8 cellular contexts compared by ENCODE assay signal in genomic region chr1:161045749-161046573, GRCh38. TPM values are rescaled to one million over a fixed set of nuclear protein-coding genes. Genes with fewer than 3 reads are reported as not detected.
DNase-seq lines count a peak whose midpoint lies in the region; ATAC-seq and TF ChIP-seq lines count a peak whose summit lies in the region.

Gene USF1, minus strand, starts transcription at chr1:161045977. Its CDS starts 2,702 bp downstream, at chr1:161043275.

- TF ChIP-seq CTCF in GM13976 (IDR thresholded peaks at IDR 0.05; ENCODE audit: borderline replicate concordance, control extremely low read depth, extremely low read depth, insufficient read depth, missing control alignments) (no peak), left ventricle myocardium inferior (IDR thresholded peaks at IDR 0.05; ENCODE audit: borderline replicate concordance) (no peak), prostate gland (IDR thresholded peaks at IDR 0.05) (peak in 1 of 4 experiments; percentile 13)

- WGBS in prostate gland = under 1% methylated on average over 29 of the region's 29 CpGs
- under 1% methylated on average over 29 of the region's 29 CpGs for WGBS in urinary bladder

- peak within 1 kb of the TSS; percentile 99 for H3K27ac ChIP-seq in left ventricle myocardium inferior (replicated peaks)
- peak within 1 kb of the TSS; percentile 86 to 95 for H3K27ac ChIP-seq in prostate gland
- H3K27ac ChIP-seq in urinary bladder (ENCODE audit: low read depth) = peak within 1 kb of the TSS; percentile 93

- no peaks in the 10 kb centered on the region for H3K9me3 Mint-ChIP-seq in T-helper 1 cell treated with Interleukin-12 subunit alpha and Interleukin-12 subunit beta and Interleukin-4 antibody, amounts not matched to agents 30 μg/mL and 1 μg/mL, for 36 hours

- H3K9me3 ChIP-seq in left ventricle myocardium inferior (replicated peaks) (no peaks in the 10 kb centered on the region), prostate gland (no peaks in the 10 kb centered on the region)

- peak within 1 kb of the TSS; percentile 84 for H3K4me3 Mint-ChIP-seq in T-helper 1 cell treated with Interleukin-12 subunit alpha and Interleukin-12 subunit beta and Interleukin-4 antibody, amounts not matched to agents 30 μg/mL and 1 μg/mL, for 36 hours

- in situ Hi-C loops in GM13976 (cut with MboI; ENCODE audit: low sequenced_read_pairs, unreplicated experiment) = no loop called here

- H3K27ac Mint-ChIP-seq in T-helper 1 cell treated with Interleukin-12 subunit alpha and Interleukin-12 subunit beta and Interleukin-4 antibody, amounts not matched to agents 30 μg/mL and 1 μg/mL, for 36 hours = peak within 1 kb of the TSS; percentile 98

- H3K27me3 ChIP-seq in left ventricle myocardium inferior (ENCODE audit: low read depth) (no peaks in the 10 kb centered on the region), prostate gland (replicated peaks; ENCODE audit: insufficient read depth) (no peaks in the 10 kb centered on the region)

- no peaks in the 10 kb centered on the region for H3K27me3 Mint-ChIP-seq in T-helper 1 cell treated with Interleukin-12 subunit alpha and Interleukin-12 subunit beta and Interleukin-4 antibody, amounts not matched to agents 30 μg/mL and 1 μg/mL, for 36 hours (ENCODE audit: low read depth)

- peak; percentile 83 for TF ChIP-seq POLR2A in prostate gland (IDR thresholded peaks at IDR 0.05)

- peaks cover 38% of the 10 kb centered on the region for H3K4me1 ChIP-seq in left ventricle myocardium inferior
- H3K4me1 ChIP-seq in prostate gland (replicated peaks) = peaks cover 3% of the 10 kb centered on the region
- H3K4me1 ChIP-seq in urinary bladder (ENCODE audit: insufficient read depth) = peaks cover 2% of the 10 kb centered on the region

- H3K4me3 ChIP-seq in left ventricle myocardium inferior = peak within 1 kb of the TSS; percentile 93
- H3K4me3 ChIP-seq in prostate gland = peak within 1 kb of the TSS; percentile 85 to 91
- peak within 1 kb of the TSS; percentile 79 for H3K4me3 ChIP-seq in urinary bladder (ENCODE audit: low read depth, low read length)

- intact Hi-C loops in left ventricle myocardium inferior (cut with micrococcal nuclease) (no loop called here), prostate gland (cut with DNase I) (loop anchor here (5.0 kb wide), 1 partner anchor 51 kb away; the partner anchor contains the start of gene KLHDC9)

- H3K36me3 Mint-ChIP-seq in T-helper 1 cell treated with Interleukin-12 subunit alpha and Interleukin-12 subunit beta and Interleukin-4 antibody, amounts not matched to agents 30 μg/mL and 1 μg/mL, for 36 hours (ENCODE audit: low read depth) = peaks cover 61% of the 10 kb centered on the region

- H3K4me1 Mint-ChIP-seq in T-helper 1 cell treated with Interleukin-12 subunit alpha and Interleukin-12 subunit beta and Interleukin-4 antibody, amounts not matched to agents 30 μg/mL and 1 μg/mL, for 36 hours (ENCODE audit: low read depth) = peaks cover 34% of the 10 kb centered on the region

- ATAC-seq in HG02884 (IDR thresholded peaks at IDR 0.05; ENCODE audit: unreplicated experiment) = peak; percentile 64

- H3K36me3 ChIP-seq in left ventricle myocardium inferior (peaks cover 23% of the 10 kb centered on the region), prostate gland (no peaks in the 10 kb centered on the region), urinary bladder (ENCODE audit: insufficient read depth) (no peaks in the 10 kb centered on the region)

- DNase-seq in GM13976 (ENCODE audit: low spot score) (peak; percentile 90), NCI-H1694 (lab: John Stamatoyannopoulos, UW) (peak; percentile 98), amniotic stem cell (lab: John Stamatoyannopoulos, UW) (peak; percentile 91), left ventricle myocardium inferior (peak; percentile 93), prostate gland (ENCODE audit: low spot score) (peak; percentile 93)

RNA-seq across cellular contexts. Expression of gene USF1, which starts in this region (rescaled TPM):
- total RNA-seq in left ventricle myocardium inferior (31.7 TPM), prostate gland (10 to 100 TPM; 46.3 to 65.8 TPM), urinary bladder (46.7 TPM)
- 55.9 TPM for polyA plus RNA-seq in urinary bladder

Comparison
In these comparisons a context has a peak if more than half of its experiments do, and no peak if none do; other contexts are left out.
1. Peak in every context shown above with its lines: DNase-seq, ATAC-seq, H3K4me3 ChIP-seq and H3K27ac ChIP-seq.